Comparison of ENCODE assay signal across 9 cellular contexts in the genomic region with DNA sequence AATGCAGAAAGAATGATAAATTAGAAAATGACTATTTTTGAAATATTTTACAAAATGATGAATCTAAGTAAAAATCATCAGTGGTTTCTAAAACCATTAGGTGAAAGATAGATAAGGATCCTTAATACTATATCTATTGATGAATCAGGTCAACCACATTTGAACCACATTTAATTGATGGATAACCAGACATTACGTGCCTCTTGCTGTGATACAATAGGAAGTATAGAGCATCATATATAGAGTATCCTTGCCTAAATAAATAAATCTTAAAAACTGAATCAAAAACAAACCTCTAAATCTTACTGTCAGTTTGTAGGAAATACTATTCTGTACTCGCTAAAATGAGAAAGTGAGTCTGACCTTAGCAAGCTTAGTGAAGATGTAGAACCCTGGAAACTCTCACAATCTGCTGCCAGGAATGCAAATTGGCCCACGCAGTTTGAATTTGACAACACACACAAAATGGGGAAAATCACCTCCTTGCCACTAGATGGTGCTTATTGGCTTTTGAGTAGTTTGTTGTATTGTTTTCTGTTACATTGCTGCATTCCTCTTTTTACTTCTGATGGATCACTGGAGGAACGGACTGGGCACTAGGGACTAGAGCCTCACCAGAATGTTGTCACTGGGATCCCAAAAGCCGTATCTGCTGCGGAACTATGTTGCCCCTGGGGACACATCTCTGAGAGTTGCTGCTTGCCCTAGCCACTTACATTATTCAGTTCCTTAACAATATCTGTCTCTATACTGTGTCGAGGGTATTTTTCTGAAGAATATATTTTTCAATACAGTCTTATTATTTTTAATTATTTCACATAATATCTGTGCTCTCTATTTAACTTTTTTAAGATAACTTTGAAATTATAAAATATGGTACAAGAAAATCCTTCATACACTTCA. TPM values are rescaled to one million over a fixed set of nuclear protein-coding genes. Genes with fewer than 3 reads are reported as not detected.
DNase-seq lines count a peak whose midpoint lies in the region; ATAC-seq, FAIRE-seq and TF ChIP-seq lines count a peak whose summit lies in the region.
"Had no signal": no experiment of that assay in that cellular context is flagged by ENCODE, and none has a peak within 500 bp of the region (broad histone marks: within the 10 kb centered on the region; RNA-seq: fewer than 3 reads in every experiment).

No MANE protein-coding gene starts in this region.

- H3K4me2 ChIP-seq in keratinocyte (ENCODE audit: control insufficient read depth, extremely low read depth, insufficient read depth, low read depth, low read length) = no peak overlapping the region
- H3K4me2 ChIP-seq: BLaER1 had no signal

- peak; percentile 64 to 84 (median 74) for TF ChIP-seq CTCF in keratinocyte (optimal IDR thresholded peaks at IDR 0.05 in 1 of 3, IDR thresholded peaks at IDR 0.05 in 1 of 3, conservative IDR thresholded peaks at IDR 0.05 in 1 of 3; ENCODE audit: extremely low read depth in 1 of 3, insufficient read depth in 2 of 3, low read length in 3 of 3)
- TF ChIP-seq CTCF in tibial nerve (IDR thresholded peaks at IDR 0.05) = peak; percentile 32 to 51 (median 44)

- no peaks in the 10 kb centered on the region for H3K4me1 ChIP-seq in adipocyte (ENCODE audit: control insufficient read depth, insufficient read depth, low read length)
- no peaks in the 10 kb centered on the region for H3K4me1 ChIP-seq in keratinocyte (ENCODE audit: control insufficient read depth, extremely low read depth, insufficient read depth, low read length)
- H3K4me1 ChIP-seq in tibial nerve = peaks cover 0 to 5% (median 0%) of the 10 kb centered on the region in 4 donors
- H3K4me1 ChIP-seq: BLaER1 had no signal

- 35 to 37% methylated on average over 7 of the region's 7 CpGs for WGBS in tibial nerve, 2 donors

- TF ChIP-seq EP300 in tibial nerve (IDR thresholded peaks at IDR 0.05) = no peak

- no peaks in the 10 kb centered on the region for H4K20me1 ChIP-seq in keratinocyte (ENCODE audit: control insufficient read depth, extremely low read depth, insufficient read depth, low read length)
- H4K20me1 ChIP-seq: BLaER1 had no signal

- TF ChIP-seq POLR2A in tibial nerve (IDR thresholded peaks at IDR 0.05) = no peak

- dilution Hi-C loops in keratinocyte (cut with MboI; ENCODE audit: extremely low pct_ligation_motif_present, low sequenced_read_pairs) = no loop called here

- H3K27ac ChIP-seq in keratinocyte (ENCODE audit: control insufficient read depth, insufficient read depth, low read length) (no peak overlapping the region), tibial nerve (no peak overlapping the region)
- H3K27ac ChIP-seq: BLaER1 had no signal

- H3K9me3 ChIP-seq in adipocyte (ENCODE audit: control insufficient read depth, low read length) (no peaks in the 10 kb centered on the region), keratinocyte (ENCODE audit: control insufficient read depth, low read depth, low read length) (no peaks in the 10 kb centered on the region), tibial nerve (no peaks in the 10 kb centered on the region)
- H3K9me3 ChIP-seq: BLaER1 had no signal

- ATAC-seq in HG03442 (IDR thresholded peaks at IDR 0.05; ENCODE audit: unreplicated experiment) = peak; percentile 80

- H3K4me3 ChIP-seq in adipocyte (ENCODE audit: low read length) (no peak overlapping the region), keratinocyte (ENCODE audit: control insufficient read depth in 2 of 3, extremely low read depth in 1 of 3, insufficient read depth in 2 of 3, low read depth in 1 of 3, low read length in 3 of 3) (no peak overlapping the region), tibial nerve (no peak overlapping the region)
- H3K4me3 ChIP-seq: BLaER1 had no signal

- no peaks in the 10 kb centered on the region for H3K79me2 ChIP-seq in keratinocyte (ENCODE audit: control insufficient read depth, insufficient read depth, low read length)

- no peaks in the 10 kb centered on the region for H3K27me3 ChIP-seq in adipocyte (replicated peaks; ENCODE audit: control insufficient read depth, insufficient read depth, low read length)
- no peaks in the 10 kb centered on the region for H3K27me3 ChIP-seq in keratinocyte (ENCODE audit: control insufficient read depth, extremely low read depth, insufficient read depth, low read length)
- H3K27me3 ChIP-seq in tibial nerve = no peaks in the 10 kb centered on the region
- H3K27me3 ChIP-seq: BLaER1 had no signal

- H3K9me1 ChIP-seq in keratinocyte (ENCODE audit: control insufficient read depth, extremely low read depth, insufficient read depth, low read length) = no peaks in the 10 kb centered on the region

- peak overlapping the region; percentile 80 for H2AFZ ChIP-seq in keratinocyte (ENCODE audit: control insufficient read depth, low read length)

- H3K9ac ChIP-seq in adipocyte (ENCODE audit: low read length) (no peak overlapping the region), keratinocyte (ENCODE audit: control insufficient read depth, extremely low read depth, insufficient read depth, low read length) (no peak overlapping the region)
- H3K9ac ChIP-seq: BLaER1 had no signal

- no peaks in the 10 kb centered on the region for H3K36me3 ChIP-seq in adipocyte (ENCODE audit: control insufficient read depth, insufficient read depth, low read length, severe bottlenecking)
- no peaks in the 10 kb centered on the region for H3K36me3 ChIP-seq in keratinocyte (ENCODE audit: control insufficient read depth in 2 of 2, extremely low read depth in 1 of 2, insufficient read depth in 2 of 2, low read length in 2 of 2)
- H3K36me3 ChIP-seq in tibial nerve = no peaks in the 10 kb centered on the region
- H3K36me3 ChIP-seq: BLaER1 had no signal

- FAIRE-seq in keratinocyte (lab: Jason Lieb, UNC) = peak; percentile 94

- DNase-seq in NCI-H1417 (lab: John Stamatoyannopoulos, UW) (peak; percentile 29 to 72 (median 45)), NCI-H1417 treated with DMSO at 0.1 percent for 48 hours (lab: John Stamatoyannopoulos, UW) (no peak), GM19240 (ENCODE audit: insufficient read length, low spot score) (peak; percentile 22), NCI-H774 (lab: John Stamatoyannopoulos, UW) (peak; percentile 41), adipocyte (ENCODE audit: low read depth) (peak; percentile 80), keratinocyte (ENCODE audit: low read depth, low spot score) (no peak), tibial nerve (ENCODE audit: low spot score in 2 of 2) (peak in 1 of 2 donors; percentile 24)

RNA-seq across cellular contexts. Expression of a gene that starts 25.4 kb away (rescaled TPM):
- polyA plus RNA-seq in keratinocyte = 57.0 to 72.4 TPM (median 69.1 TPM) in 3 replicates
- 165 TPM for polyA plus RNA-seq in keratinocyte (2011; ENCODE audit: low read depth)
- polyA plus RNA-seq in keratinocyte (2011; cell fraction: cytosol; rRNA removed) = 66.9 and 127 TPM in 2 replicates
- polyA plus RNA-seq in keratinocyte (2011; cell fraction: nucleus; rRNA removed) = 86.3 and 92.6 TPM in 2 replicates
- 61.0 and 120 TPM in 2 replicates for polyA plus RNA-seq in keratinocyte (2012; ENCODE audit: low replicate concordance)
- 45.3 to 69.1 TPM (median 46.9 TPM) in 3 replicates for polyA minus RNA-seq in keratinocyte
- polyA minus RNA-seq in keratinocyte (2011; cell fraction: cytosol; rRNA and poly(A)+ RNA removed) = 22.8 TPM
- 28.4 and 62.3 TPM in 2 replicates for polyA minus RNA-seq in keratinocyte (2011; cell fraction: nucleus; rRNA and poly(A)+ RNA removed)
- total RNA-seq in tibial nerve = 10 to 100 TPM; 23.4 to 53.8 (median 33.8) TPM

RNA-seq across cellular contexts. Expression of a gene that starts 46.3 kb away (rescaled TPM):
- polyA plus RNA-seq in keratinocyte = 0.20 to 0.39 TPM (median 0.26 TPM) in 3 replicates
- polyA plus RNA-seq in keratinocyte (2011; ENCODE audit: low read depth) = 3.4 TPM
- 0.27 and 0.30 TPM in 2 replicates for polyA plus RNA-seq in keratinocyte (2011; cell fraction: cytosol; rRNA removed)
- 0.61 and 0.89 TPM in 2 replicates for polyA plus RNA-seq in keratinocyte (2011; cell fraction: nucleus; rRNA removed)
- 0.25 and 2.6 TPM in 2 replicates for polyA plus RNA-seq in keratinocyte (2012; ENCODE audit: low replicate concordance)
- polyA minus RNA-seq in keratinocyte = 0.82 to 1.6 TPM in 2 of 3 replicates, not detected in the other
- not detected for polyA minus RNA-seq in keratinocyte (2011; cell fraction: cytosol; rRNA and poly(A)+ RNA removed)
- 0.53 and 2.8 TPM in 2 replicates for polyA minus RNA-seq in keratinocyte (2011; cell fraction: nucleus; rRNA and poly(A)+ RNA removed)
- 1 to 10 TPM; 3.1 to 8.0 (median 5.0) TPM for total RNA-seq in tibial nerve

Comparison
In these comparisons a context has a peak if more than half of its experiments do, and no peak if none do; other contexts are left out.
1. DNase-seq: peak in NCI-H1417 (3 of 3), GM19240 (single experiment), NCI-H774 (single experiment) and adipocyte (single experiment); none in NCI-H1417 treated with DMSO at 0.1 percent for 48 hours (single experiment) and keratinocyte (single experiment).